ENCODE assay signal across 8 cellular contexts in genomic region chr4:155972098-155972497, GRCh38. TPM values are rescaled to one million over a fixed set of nuclear protein-coding genes. Genes with fewer than 3 reads are reported as not detected.
DNase-seq lines count a peak whose midpoint lies in the region; ATAC-seq, FAIRE-seq and TF ChIP-seq lines count a peak whose summit lies in the region.

No MANE protein-coding gene starts in this region.

- DNase-seq in activated CD8-positive, alpha-beta T cell treated with anti-CD3 and anti-CD28 coated beads for 36 hours, result peak; percentile 7
- DNase-seq in activated CD8-positive, alpha-beta T cell treated with anti-CD3 and anti-CD28 coated beads, Interleukin-2, amount 10 ng/mL, durations not matched to agents 7 days and 5 days, result no peak
- DNase-seq in astrocyte (ENCODE audit: low read depth), result no peak
- DNase-seq in osteoblast (ENCODE audit: insufficient read length, low spot score, missing footprints), result no peak
- DNase-seq in NCI-H524 (lab: John Stamatoyannopoulos, UW), result no peak
- DNase-seq in NOMO-1 (lab: John Stamatoyannopoulos, UW; ENCODE audit: unreplicated experiment in 2 of 2), result no peak
- no peak for DNase-seq in vagina (ENCODE audit: extremely low spot score in 2 of 2)

- H3K36me3 ChIP-seq in astrocyte (ENCODE audit: insufficient read depth, low read length) (no peaks in the 10 kb centered on the region), osteoblast (ENCODE audit: insufficient read depth, low read length) (no peaks in the 10 kb centered on the region), vagina (no peaks in the 10 kb centered on the region)

- no peak for ATAC-seq in activated CD8-positive, alpha-beta T cell treated with anti-CD3 and anti-CD28 coated beads for 36 hours
- no peak for ATAC-seq in activated CD8-positive, alpha-beta T cell treated with anti-CD3 and anti-CD28 coated beads, Interleukin-2, amount 10 ng/mL, durations not matched to agents 7 days and 5 days
- peak; percentile 53 for ATAC-seq in HG03159 (IDR thresholded peaks at IDR 0.05; ENCODE audit: unreplicated experiment)

- H3K27ac Mint-ChIP-seq in activated CD8-positive, alpha-beta T cell treated with anti-CD3 and anti-CD28 coated beads for 36 hours, result no peak overlapping the region
- H3K27ac Mint-ChIP-seq in activated CD8-positive, alpha-beta T cell treated with anti-CD3 and anti-CD28 coated beads, Interleukin-2, amount 10 ng/mL, durations not matched to agents 7 days and 5 days, result no peak overlapping the region
- H3K27ac Mint-ChIP-seq in astrocyte (ENCODE audit: unreplicated experiment), result no peak overlapping the region

- H3K9ac ChIP-seq in astrocyte (ENCODE audit: low read length), result no peak overlapping the region

- POLR2A ChIA-PET in activated CD8-positive, alpha-beta T cell treated with anti-CD3 and anti-CD28 coated beads for 36 hours (lab: Charles Lee), result no interaction called here
- POLR2A ChIA-PET in activated CD8-positive, alpha-beta T cell treated with anti-CD3 and anti-CD28 coated beads, Interleukin-2, amount 10 ng/mL, durations not matched to agents 7 days and 5 days (lab: Charles Lee), result no interaction called here

- CTCF ChIA-PET in activated CD8-positive, alpha-beta T cell treated with anti-CD3 and anti-CD28 coated beads for 36 hours (lab: Charles Lee), result interaction anchor here (0.8 kb wide), 1 partner anchor 162 kb away, joined by 4 read pairs; no protein-coding TSS in a partner anchor
- CTCF ChIA-PET in activated CD8-positive, alpha-beta T cell treated with anti-CD3 and anti-CD28 coated beads, Interleukin-2, amount 10 ng/mL, durations not matched to agents 7 days and 5 days (lab: Charles Lee), result no interaction called here

- H3K4me3 ChIP-seq in astrocyte (ENCODE audit: insufficient read depth, low read depth, low read length), result no peak overlapping the region
- no peak overlapping the region for H3K4me3 ChIP-seq in osteoblast (ENCODE audit: insufficient read depth, low read length)
- no peak overlapping the region for H3K4me3 ChIP-seq in vagina

- H3K4me1 ChIP-seq in astrocyte (ENCODE audit: insufficient read depth, low read length), result peaks cover 7% of the 10 kb centered on the region
- H3K4me1 ChIP-seq in osteoblast (ENCODE audit: insufficient read depth, low read length), result peaks cover 5% of the 10 kb centered on the region
- H3K4me1 ChIP-seq in vagina, result no peaks in the 10 kb centered on the region

- TF ChIP-seq POLR2A in vagina (IDR thresholded peaks at IDR 0.05), result no peak

- no peaks in the 10 kb centered on the region for H3K36me3 Mint-ChIP-seq in activated CD8-positive, alpha-beta T cell treated with anti-CD3 and anti-CD28 coated beads for 36 hours (ENCODE audit: low read depth)
- H3K36me3 Mint-ChIP-seq in activated CD8-positive, alpha-beta T cell treated with anti-CD3 and anti-CD28 coated beads, Interleukin-2, amount 10 ng/mL, durations not matched to agents 7 days and 5 days (ENCODE audit: low read depth), result no peaks in the 10 kb centered on the region
- no peaks in the 10 kb centered on the region for H3K36me3 Mint-ChIP-seq in astrocyte (ENCODE audit: low read depth, unreplicated experiment)

- no peak for FAIRE-seq in astrocyte (lab: Jason Lieb, UNC)

- peaks cover 12% of the 10 kb centered on the region for H3K27me3 Mint-ChIP-seq in activated CD8-positive, alpha-beta T cell treated with anti-CD3 and anti-CD28 coated beads for 36 hours
- H3K27me3 Mint-ChIP-seq in activated CD8-positive, alpha-beta T cell treated with anti-CD3 and anti-CD28 coated beads, Interleukin-2, amount 10 ng/mL, durations not matched to agents 7 days and 5 days (ENCODE audit: low read depth), result no peaks in the 10 kb centered on the region
- no peaks in the 10 kb centered on the region for H3K27me3 Mint-ChIP-seq in astrocyte (ENCODE audit: low read depth, unreplicated experiment)

- H4K20me1 ChIP-seq in astrocyte (ENCODE audit: insufficient read depth, low read length) (no peaks in the 10 kb centered on the region), osteoblast (ENCODE audit: insufficient read depth, low read length) (no peaks in the 10 kb centered on the region)

- intact Hi-C loops in activated CD8-positive, alpha-beta T cell treated with anti-CD3 and anti-CD28 coated beads for 36 hours (cut with micrococcal nuclease), result no loop called here
- intact Hi-C loops in vagina (cut with DNase I), result no loop called here

- no peaks in the 10 kb centered on the region for H3K4me1 Mint-ChIP-seq in activated CD8-positive, alpha-beta T cell treated with anti-CD3 and anti-CD28 coated beads for 36 hours (ENCODE audit: low read depth)
- no peaks in the 10 kb centered on the region for H3K4me1 Mint-ChIP-seq in activated CD8-positive, alpha-beta T cell treated with anti-CD3 and anti-CD28 coated beads, Interleukin-2, amount 10 ng/mL, durations not matched to agents 7 days and 5 days (ENCODE audit: low read depth)
- peaks cover 33% of the 10 kb centered on the region for H3K4me1 Mint-ChIP-seq in astrocyte (ENCODE audit: low read depth, unreplicated experiment)

- no peaks in the 10 kb centered on the region for H3K9me3 ChIP-seq in astrocyte (ENCODE audit: insufficient read depth, low read depth, low read length)
- H3K9me3 ChIP-seq in osteoblast (ENCODE audit: low read depth, low read length), result no peaks in the 10 kb centered on the region
- H3K9me3 ChIP-seq in vagina, result no peaks in the 10 kb centered on the region

- no peaks in the 10 kb centered on the region for H3K9me3 Mint-ChIP-seq in activated CD8-positive, alpha-beta T cell treated with anti-CD3 and anti-CD28 coated beads for 36 hours
- H3K9me3 Mint-ChIP-seq in activated CD8-positive, alpha-beta T cell treated with anti-CD3 and anti-CD28 coated beads, Interleukin-2, amount 10 ng/mL, durations not matched to agents 7 days and 5 days (ENCODE audit: insufficient read depth), result no peaks in the 10 kb centered on the region
- H3K9me3 Mint-ChIP-seq in astrocyte (ENCODE audit: unreplicated experiment), result no peaks in the 10 kb centered on the region

- H3K79me2 ChIP-seq in astrocyte (ENCODE audit: insufficient read depth, low read length), result no peaks in the 10 kb centered on the region
- no peaks in the 10 kb centered on the region for H3K79me2 ChIP-seq in osteoblast (ENCODE audit: insufficient read depth, low read length)

- no peak overlapping the region for H3K27ac ChIP-seq in astrocyte (ENCODE audit: low read depth, low read length)
- no peak overlapping the region for H3K27ac ChIP-seq in osteoblast (ENCODE audit: low read depth, low read length)
- H3K27ac ChIP-seq in vagina, result no peak overlapping the region

- H2AFZ ChIP-seq in astrocyte (ENCODE audit: low read depth, low read length) (peak overlapping the region; percentile 4), osteoblast (ENCODE audit: low read length) (no peak overlapping the region)

- no peak for TF ChIP-seq CTCF in activated CD8-positive, alpha-beta T cell treated with anti-CD3 and anti-CD28 coated beads for 36 hours (IDR thresholded peaks at IDR 0.05)
- TF ChIP-seq CTCF in astrocyte (IDR thresholded peaks at IDR 0.05; ENCODE audit: insufficient read depth, low read depth, low read length) (peak; percentile 51), osteoblast (IDR thresholded peaks at IDR 0.05; ENCODE audit: extremely low read depth, low read depth, low read length) (peak; percentile 59), vagina (IDR thresholded peaks at IDR 0.05) (no peak)

- H3K4me2 ChIP-seq in astrocyte (ENCODE audit: low read length), result no peak overlapping the region
- no peak overlapping the region for H3K4me2 ChIP-seq in osteoblast (ENCODE audit: insufficient read depth, low read length)

- H3K27me3 ChIP-seq in astrocyte (ENCODE audit: insufficient read depth, low read length) (no peaks in the 10 kb centered on the region), osteoblast (ENCODE audit: insufficient read depth, low read length) (no peaks in the 10 kb centered on the region), vagina (no peaks in the 10 kb centered on the region)

- H3K4me3 Mint-ChIP-seq in activated CD8-positive, alpha-beta T cell treated with anti-CD3 and anti-CD28 coated beads for 36 hours, result no peak overlapping the region
- no peak overlapping the region for H3K4me3 Mint-ChIP-seq in activated CD8-positive, alpha-beta T cell treated with anti-CD3 and anti-CD28 coated beads, Interleukin-2, amount 10 ng/mL, durations not matched to agents 7 days and 5 days
- H3K4me3 Mint-ChIP-seq in astrocyte (ENCODE audit: unreplicated experiment), result no peak overlapping the region

RNA-seq across cellular contexts. Expression of gene CTSO, which starts 18.4 kb away (rescaled TPM):
- total RNA-seq in activated CD8-positive, alpha-beta T cell treated with anti-CD3 and anti-CD28 coated beads for 36 hours, result 1 to 10 TPM; 3.4 to 3.7 TPM
- 1 to 10 TPM; 2.3 to 2.4 TPM for total RNA-seq in activated CD8-positive, alpha-beta T cell treated with anti-CD3 and anti-CD28 coated beads, Interleukin-2, amount 10 ng/mL, durations not matched to agents 7 days and 5 days
- total RNA-seq in astrocyte (3.7 and 6.5 TPM in 2 replicates), osteoblast (25.0 and 33.0 TPM in 2 replicates), vagina (14.5 TPM)

Comparison
In these comparisons a context has a peak if more than half of its experiments do, and no peak if none do; other contexts are left out.
1. CTCF ChIP-seq: peak in astrocyte (single experiment) and osteoblast (single experiment); none in activated CD8-positive, alpha-beta T cell treated with anti-CD3 and anti-CD28 coated beads for 36 hours (single experiment) and vagina (0 of 3).